Comparison of ENCODE assay signal across 8 cellular contexts in the genomic region with DNA sequence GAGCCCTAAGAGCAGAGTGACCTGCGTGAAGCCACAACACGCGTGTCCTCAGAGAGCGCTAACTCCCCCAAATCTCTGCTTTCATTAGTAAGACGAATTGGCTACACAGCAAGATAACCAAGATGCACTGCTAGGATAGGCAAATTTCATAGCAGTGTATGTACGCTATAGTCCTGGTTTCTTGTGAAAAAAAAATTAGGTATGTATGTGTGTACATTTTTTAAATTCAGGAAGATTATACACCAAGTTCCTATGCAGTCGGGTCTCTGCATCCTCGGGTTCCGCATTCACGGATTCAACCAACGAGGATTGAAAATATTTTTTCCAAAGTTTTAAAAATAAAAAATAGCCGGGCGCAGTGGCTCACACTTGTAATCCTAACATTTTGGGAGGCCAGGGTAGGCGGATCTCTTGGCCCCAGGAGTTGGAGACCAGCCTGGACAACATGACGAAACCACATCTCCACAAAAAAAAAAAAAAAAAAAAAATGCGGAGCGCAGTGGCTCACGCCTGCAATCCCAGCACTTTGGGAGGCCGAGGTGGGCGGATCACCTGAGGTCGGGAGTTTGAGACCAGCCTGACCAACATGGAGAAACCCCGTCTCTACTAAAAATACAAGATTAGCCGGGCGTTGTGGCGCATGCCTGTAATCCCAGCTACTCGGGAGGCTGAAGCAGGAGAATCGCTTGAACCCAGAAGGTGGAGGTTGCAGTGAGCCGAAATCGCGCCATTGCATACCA. TPM values are rescaled to one million over a fixed set of nuclear protein-coding genes. Genes with fewer than 3 reads are reported as not detected.
A peak's percentile ranks its signal among the peaks of the same experiment; 100 is the strongest.
DNase-seq lines count a peak whose midpoint lies in the region; ATAC-seq and TF ChIP-seq lines count a peak whose summit lies in the region.
"Not testable (repeated sequence)": the region's sequence is repeated elsewhere in the genome, so short reads cannot be mapped to it uniquely, and the experiment has no call there.

No MANE protein-coding gene starts in this region.

- not testable (repeated sequence) for H3K27me3 Mint-ChIP-seq in CD4-positive, CD25-positive, alpha-beta regulatory T cell; activated naive CD4-positive, alpha-beta T cell treated with anti-CD3 and anti-CD28 coated beads, Interleukin-2, amount 50 U/mL, for 24 hours; effector memory CD8-positive, alpha-beta T cell; natural killer cell (ENCODE audit: low read depth in 2 of 2)

- not testable (repeated sequence) for H3K36me3 Mint-ChIP-seq in CD4-positive, CD25-positive, alpha-beta regulatory T cell; activated naive CD4-positive, alpha-beta T cell treated with anti-CD3 and anti-CD28 coated beads, Interleukin-2, amount 50 U/mL, for 24 hours; effector memory CD8-positive, alpha-beta T cell (ENCODE audit: insufficient read depth); natural killer cell

- DNase-seq in CD4-positive, CD25-positive, alpha-beta regulatory T cell; HFF-Myc (ENCODE audit: extremely low read depth, low read depth); effector memory CD8-positive, alpha-beta T cell; natural killer cell: not testable (repeated sequence)
- DNase-seq in Peyer's patch (peak in 1 of 3 donors; percentile 22), stromal cell of bone marrow (ENCODE audit: low read depth) (peak; percentile 65)

- H3K4me3 Mint-ChIP-seq in CD4-positive, CD25-positive, alpha-beta regulatory T cell, result peak overlapping the region; percentile 94 to 98 (median 96)
- peak overlapping the region; percentile 97 for H3K4me3 Mint-ChIP-seq in activated naive CD4-positive, alpha-beta T cell treated with anti-CD3 and anti-CD28 coated beads, Interleukin-2, amount 50 U/mL, for 24 hours
- H3K4me3 Mint-ChIP-seq in effector memory CD8-positive, alpha-beta T cell, result peak overlapping the region; percentile 89 to 94
- peak overlapping the region; percentile 99 for H3K4me3 Mint-ChIP-seq in natural killer cell

- H3K27ac ChIP-seq in CD4-positive, CD25-positive, alpha-beta regulatory T cell (ENCODE audit: insufficient read depth, low read length, poor library complexity, severe bottlenecking), result peak overlapping the region; percentile 68
- peak overlapping the region; percentile 67 to 90 (median 83) for H3K27ac ChIP-seq in Peyer's patch

- H3K27me3 ChIP-seq in CD4-positive, CD25-positive, alpha-beta regulatory T cell (ENCODE audit: control insufficient read depth, insufficient read depth, low read length); Peyer's patch: not testable (repeated sequence)

- TF ChIP-seq POLR2A in Peyer's patch (IDR thresholded peaks at IDR 0.05), result not testable (repeated sequence)

- TF ChIP-seq CTCF in HFF-Myc (IDR thresholded peaks at IDR 0.05; ENCODE audit: low read depth, low read length, missing control alignments); Peyer's patch (IDR thresholded peaks at IDR 0.05); natural killer cell (IDR thresholded peaks at IDR 0.05): not testable (repeated sequence)

- peaks cover 14% of the 10 kb centered on the region for H3K4me1 ChIP-seq in CD4-positive, CD25-positive, alpha-beta regulatory T cell (ENCODE audit: control insufficient read depth, insufficient read depth, low read length, poor library complexity, severe bottlenecking)
- peaks cover 0 to 22% (median 1%) of the 10 kb centered on the region in 4 donors for H3K4me1 ChIP-seq in Peyer's patch

- intact Hi-C loops in natural killer cell (cut with micrococcal nuclease), result loop anchor here (2.0 to 5.0 kb wide), 3 partner anchors 40 to 295 kb away; a partner anchor contains a TSS

- H3K36me3 ChIP-seq in CD4-positive, CD25-positive, alpha-beta regulatory T cell (ENCODE audit: control insufficient read depth, insufficient read depth, low read length); Peyer's patch: not testable (repeated sequence)

- peak in 1 of 2 donors; percentile 1 for ATAC-seq in CD4-positive, CD25-positive, alpha-beta regulatory T cell (ENCODE audit: low read depth in 2 of 2)
- not testable (repeated sequence) for ATAC-seq in effector memory CD8-positive, alpha-beta T cell (replicated peaks); natural killer cell

- peak overlapping the region in 2 of 3 donors; percentile 87 to 96 for H3K27ac Mint-ChIP-seq in CD4-positive, CD25-positive, alpha-beta regulatory T cell
- H3K27ac Mint-ChIP-seq in activated naive CD4-positive, alpha-beta T cell treated with anti-CD3 and anti-CD28 coated beads, Interleukin-2, amount 50 U/mL, for 24 hours, result not testable (repeated sequence)
- H3K27ac Mint-ChIP-seq in effector memory CD8-positive, alpha-beta T cell, result peak overlapping the region; percentile 93 to 96
- peak overlapping the region; percentile 91 to 95 for H3K27ac Mint-ChIP-seq in natural killer cell

- not testable (repeated sequence) for H3K9me3 Mint-ChIP-seq in CD4-positive, CD25-positive, alpha-beta regulatory T cell; activated naive CD4-positive, alpha-beta T cell treated with anti-CD3 and anti-CD28 coated beads, Interleukin-2, amount 50 U/mL, for 24 hours; effector memory CD8-positive, alpha-beta T cell; natural killer cell

- H3K9me3 ChIP-seq in CD4-positive, CD25-positive, alpha-beta regulatory T cell (ENCODE audit: control insufficient read depth in 2 of 2, low read length in 2 of 2); Peyer's patch: not testable (repeated sequence)

- peaks cover 18 to 42% (median 26%) of the 10 kb centered on the region in 4 donors for H3K4me1 Mint-ChIP-seq in CD4-positive, CD25-positive, alpha-beta regulatory T cell
- peaks cover 40% of the 10 kb centered on the region for H3K4me1 Mint-ChIP-seq in activated naive CD4-positive, alpha-beta T cell treated with anti-CD3 and anti-CD28 coated beads, Interleukin-2, amount 50 U/mL, for 24 hours
- peaks cover 18 to 25% of the 10 kb centered on the region in 2 donors for H3K4me1 Mint-ChIP-seq in effector memory CD8-positive, alpha-beta T cell (ENCODE audit: low read depth in 2 of 2)
- H3K4me1 Mint-ChIP-seq in natural killer cell, result peaks cover 17 to 31% of the 10 kb centered on the region in 2 donors

- peak overlapping the region; percentile 94 for H3K4me3 ChIP-seq in CD4-positive, CD25-positive, alpha-beta regulatory T cell (ENCODE audit: low read depth, low read length)
- H3K4me3 ChIP-seq in HFF-Myc (replicated peaks; ENCODE audit: low read depth, low read length) (peak overlapping the region; percentile 75), Peyer's patch (peak overlapping the region; percentile 60 to 87 (median 74)), iPS-11a (ENCODE audit: low read depth, low read length) (peak overlapping the region; percentile 81)

RNA-seq across cellular contexts. Expression of a gene that starts 0.8 kb away (rescaled TPM):
- 34.9 TPM for total RNA-seq in CD4-positive, CD25-positive, alpha-beta regulatory T cell
- polyA plus RNA-seq in CD4-positive, CD25-positive, alpha-beta regulatory T cell, result 1 to 10 TPM; 3.4 to 4.7 (median 4.2) TPM
- total RNA-seq in Peyer's patch (10 to 100 TPM in 3 of 4 donors, 1 to 10 TPM in 1; 6.7 to 44.6 (median 22.2) TPM), natural killer cell (10 to 100 TPM; 28.7 to 42.0 (median 39.2) TPM)

RNA-seq across cellular contexts. Expression of a gene that starts 21.5 kb away (rescaled TPM):
- total RNA-seq in CD4-positive, CD25-positive, alpha-beta regulatory T cell, result not detected
- polyA plus RNA-seq in CD4-positive, CD25-positive, alpha-beta regulatory T cell, result not detected
- total RNA-seq in Peyer's patch, result not detected
- not detected for total RNA-seq in natural killer cell

RNA-seq across cellular contexts. Expression of a gene that starts 41.6 kb away (rescaled TPM):
- 20.1 TPM for total RNA-seq in CD4-positive, CD25-positive, alpha-beta regulatory T cell
- polyA plus RNA-seq in CD4-positive, CD25-positive, alpha-beta regulatory T cell, result 10 to 100 TPM; 25.3 to 39.8 (median 33.2) TPM
- total RNA-seq in Peyer's patch (10 to 100 TPM; 32.4 to 66.8 (median 42.5) TPM), natural killer cell (10 to 100 TPM; 26.1 to 33.9 (median 33.8) TPM)
